ENCODE assay signal across 18 cellular contexts in genomic region chr2:148545387-148546256, GRCh38.
DNase-seq lines count a peak whose midpoint lies in the region; ATAC-seq and TF ChIP-seq lines count a peak whose summit lies in the region.
"Had no signal": no experiment of that assay in that cellular context is flagged by ENCODE, and none has a peak within 500 bp of the region (broad histone marks: within the 10 kb centered on the region; RNA-seq: fewer than 3 reads in every experiment).

No MANE protein-coding gene starts in this region.

- no peaks in the 10 kb centered on the region for H3K9me3 ChIP-seq in prostate gland
- H3K9me3 ChIP-seq: right lobe of liver, tibial artery had no signal

- no peak for ATAC-seq in Right ventricle myocardium inferior
- ATAC-seq in stimulated activated effector memory CD8-positive, alpha-beta T cell treated with anti-CD3 and anti-CD28 coated beads, Interleukin-12 subunit alpha, Interleukin-12 subunit beta, amount 100 ng/mL, for 72 hours: peak; percentile 82
- ATAC-seq in HG02763 (IDR thresholded peaks at IDR 0.05; ENCODE audit: unreplicated experiment): no peak
- no peak for ATAC-seq in GM21360 (IDR thresholded peaks at IDR 0.05; ENCODE audit: unreplicated experiment)
- ATAC-seq: HCT116 had no signal

- DNase-seq in cardiac septum (ENCODE audit: low spot score): peak; percentile 72
- DNase-seq in Right ventricle myocardium inferior (ENCODE audit: missing footprints): no peak
- peak; percentile 53 for DNase-seq in MV-4-11 (lab: John Stamatoyannopoulos, UW)
- peak; percentile 55 to 60 for DNase-seq in activated T-cell treated with anti-CD3 and anti-CD28 coated beads, Interleukin-2, amount 50 U/mL, for 48 hours
- DNase-seq in stimulated activated effector memory CD8-positive, alpha-beta T cell treated with anti-CD3 and anti-CD28 coated beads, Interleukin-12 subunit alpha, Interleukin-12 subunit beta, amount 100 ng/mL, for 72 hours (ENCODE audit: low spot score in 2 of 2): no peak
- DNase-seq in prostate gland (ENCODE audit: low spot score): no peak
- DNase-seq: hypothalamus; kidney glomerular epithelial cell; NCI-H2029; NCI-H510A treated with DMSO at 0.1 percent for 48 hours; stimulated activated CD4-positive, alpha-beta T cell treated with anti-CD3 and anti-CD28 coated beads, Interleukin-4, amount 100 ng/mL, for 1 hour; stimulated activated CD8-positive, alpha-beta memory T cell treated with anti-CD3 and anti-CD28 coated beads, Interleukin-4, amount 100 ng/mL, for 48 hours had no signal

- no peak for TF ChIP-seq POLR2A in prostate gland (IDR thresholded peaks at IDR 0.05)

- no peaks in the 10 kb centered on the region for H3K27me3 ChIP-seq in prostate gland (replicated peaks; ENCODE audit: insufficient read depth)
- H3K27me3 ChIP-seq: right lobe of liver, tibial artery had no signal

- H3K27ac ChIP-seq in prostate gland: no peak overlapping the region
- H3K27ac ChIP-seq: right lobe of liver, tibial artery had no signal

- peaks cover 33% of the 10 kb centered on the region for H3K4me1 Mint-ChIP-seq in stimulated activated effector memory CD8-positive, alpha-beta T cell treated with anti-CD3 and anti-CD28 coated beads, Interleukin-12 subunit alpha, Interleukin-12 subunit beta, amount 100 ng/mL, for 72 hours

- H3K4me3 ChIP-seq in prostate gland: no peak overlapping the region
- H3K4me3 ChIP-seq: right lobe of liver, tibial artery had no signal

- no peak overlapping the region for H3K4me3 Mint-ChIP-seq in stimulated activated effector memory CD8-positive, alpha-beta T cell treated with anti-CD3 and anti-CD28 coated beads, Interleukin-12 subunit alpha, Interleukin-12 subunit beta, amount 100 ng/mL, for 72 hours
- H3K4me3 Mint-ChIP-seq: B cell had no signal

- WGBS in prostate gland: 90% methylated on average over 8 of the region's 9 CpGs

- H3K36me3 Mint-ChIP-seq in stimulated activated effector memory CD8-positive, alpha-beta T cell treated with anti-CD3 and anti-CD28 coated beads, Interleukin-12 subunit alpha, Interleukin-12 subunit beta, amount 100 ng/mL, for 72 hours: no peaks in the 10 kb centered on the region

- no peaks in the 10 kb centered on the region for H3K36me3 ChIP-seq in prostate gland
- H3K36me3 ChIP-seq: right lobe of liver, tibial artery had no signal

- H3K27ac Mint-ChIP-seq in stimulated activated effector memory CD8-positive, alpha-beta T cell treated with anti-CD3 and anti-CD28 coated beads, Interleukin-12 subunit alpha, Interleukin-12 subunit beta, amount 100 ng/mL, for 72 hours: peak overlapping the region; percentile 95
- H3K27ac Mint-ChIP-seq: B cell had no signal

- TF ChIP-seq CTCF in prostate gland (IDR thresholded peaks at IDR 0.05): no peak

- no peaks in the 10 kb centered on the region for H3K4me1 ChIP-seq in prostate gland (replicated peaks)
- H3K4me1 ChIP-seq: right lobe of liver, tibial artery had no signal

- no peaks in the 10 kb centered on the region for H3K9me3 Mint-ChIP-seq in stimulated activated effector memory CD8-positive, alpha-beta T cell treated with anti-CD3 and anti-CD28 coated beads, Interleukin-12 subunit alpha, Interleukin-12 subunit beta, amount 100 ng/mL, for 72 hours

- intact Hi-C loops in cardiac septum (cut with DNase I): no loop called here
- intact Hi-C loops in Right ventricle myocardium inferior (cut with DNase I): no loop called here
- intact Hi-C loops in prostate gland (cut with DNase I): no loop called here

Comparison
In these comparisons a context has a peak if more than half of its experiments do, and no peak if none do; other contexts are left out.
1. DNase-seq: peak in cardiac septum (single experiment), MV-4-11 (single experiment) and activated T-cell treated with anti-CD3 and anti-CD28 coated beads, Interleukin-2, amount 50 U/mL, for 48 hours (2 of 2); none in Right ventricle myocardium inferior (single experiment), stimulated activated effector memory CD8-positive, alpha-beta T cell treated with anti-CD3 and anti-CD28 coated beads, Interleukin-12 subunit alpha, Interleukin-12 subunit beta, amount 100 ng/mL, for 72 hours (0 of 2) and prostate gland (single experiment).